ENCODE assay signal across 8 cellular contexts in genomic region chrX:71095555-71095970, GRCh38. TPM values are rescaled to one million over a fixed set of nuclear protein-coding genes. Genes with fewer than 3 reads are reported as not detected.
A peak's percentile ranks its signal among the peaks of the same experiment; 100 is the strongest.
DNase-seq lines count a peak whose midpoint lies in the region; ATAC-seq and TF ChIP-seq lines count a peak whose summit lies in the region.

Gene FOXO4 (plus strand): TSS chrX:71095851. CDS start chrX:71096529, 678 bp downstream.

- DNase-seq in Caki2 (ENCODE audit: low read depth) (peak; percentile 50), HuH-7.5 (ENCODE audit: low spot score) (peak; percentile 81), activated T-cell treated with anti-CD3 and anti-CD28 coated beads for 24 hours (ENCODE audit: low read depth) (peak; percentile 81), epithelial cell of prostate (ENCODE audit: low read depth, low spot score) (peak; percentile 31)
- DNase-seq in stimulated activated CD8-positive, alpha-beta memory T cell treated with anti-CD3 and anti-CD28 coated beads, Interleukin-4, amount 100 ng/mL, for 4 hours (ENCODE audit: low read depth in 2 of 2, low spot score in 1 of 2) = peak; percentile 73 to 79

- no peaks in the 10 kb centered on the region for H4K20me1 ChIP-seq in OCI-LY3 (ENCODE audit: insufficient read depth, low read length)

- H3K4me2 ChIP-seq in OCI-LY3 (ENCODE audit: low read length) = peak within 1 kb of the TSS; percentile 98

- no peaks in the 10 kb centered on the region for H3K27me3 ChIP-seq in OCI-LY3 (ENCODE audit: low read depth, low read length)
- no peaks in the 10 kb centered on the region for H3K27me3 ChIP-seq in mucosa of rectum (ENCODE audit: control insufficient read depth in 2 of 2, insufficient read depth in 2 of 2, low read length in 2 of 2)

- H3K27ac ChIP-seq in OCI-LY3 (ENCODE audit: low read length) = no peak within 1 kb of the TSS
- H3K27ac ChIP-seq in epithelial cell of prostate = no peak within 1 kb of the TSS
- peak within 1 kb of the TSS; percentile 35 to 60 for H3K27ac ChIP-seq in mucosa of rectum (ENCODE audit: low read depth in 2 of 2, low read length in 2 of 2)

- H3K79me2 ChIP-seq in OCI-LY3 (ENCODE audit: low read length) = no peaks in the 10 kb centered on the region

- H3K4me1 ChIP-seq in OCI-LY3 (ENCODE audit: low read length) (peaks cover 8% of the 10 kb centered on the region; the same call in 1 of the 2 replicates), mucosa of rectum (ENCODE audit: control insufficient read depth in 2 of 2, insufficient read depth in 2 of 2, low read length in 2 of 2) (peaks cover 6 to 10% of the 10 kb centered on the region in 2 donors)

- H3K9ac ChIP-seq in OCI-LY3 (ENCODE audit: low read length) (peak within 1 kb of the TSS; percentile 78), mucosa of rectum (ENCODE audit: low read depth in 1 of 2, low read length in 2 of 2) (peak within 1 kb of the TSS; percentile 68 to 79)

- no peaks in the 10 kb centered on the region for H3K36me3 ChIP-seq in OCI-LY3 (replicated peaks; ENCODE audit: low read depth, low read length)
- H3K36me3 ChIP-seq in mucosa of rectum (ENCODE audit: control insufficient read depth in 2 of 2, insufficient read depth in 2 of 2, low read length in 2 of 2) = no peaks in the 10 kb centered on the region

- in situ Hi-C loops in Caki2 (cut with HindIII; ENCODE audit: low pct_unique_long_range_greater_than_20kb, low sequenced_read_pairs) = no loop called here

- peak within 1 kb of the TSS; percentile 98 for H2AFZ ChIP-seq in OCI-LY3 (ENCODE audit: low read depth, low read length)

- peak within 1 kb of the TSS; percentile 91 for H3K4me3 ChIP-seq in OCI-LY3 (ENCODE audit: low read length)
- H3K4me3 ChIP-seq in mucosa of rectum (ENCODE audit: low read length in 2 of 2) = peak within 1 kb of the TSS; percentile 76 to 89

- ATAC-seq in GM21515 (IDR thresholded peaks at IDR 0.05; ENCODE audit: unreplicated experiment) = peak; percentile 94

- no peaks in the 10 kb centered on the region for H3K9me3 ChIP-seq in OCI-LY3 (ENCODE audit: insufficient read depth, low read length)
- H3K9me3 ChIP-seq in mucosa of rectum (ENCODE audit: control insufficient read depth in 2 of 2, low read length in 2 of 2) = no peaks in the 10 kb centered on the region

- TF ChIP-seq CTCF in OCI-LY3 (IDR thresholded peaks at IDR 0.05; ENCODE audit: low read depth, low read length) = no peak

RNA-seq across cellular contexts. Expression of gene FOXO4, which starts in this region (rescaled TPM):
- total RNA-seq in Caki2 (2014; rRNA removed; shearing (Covaris generic); ENCODE audit: low replicate concordance) = 0.41 and 1.3 TPM in 2 replicates

Comparison
In these comparisons a context has a peak if more than half of its experiments do, and no peak if none do; other contexts are left out.
1. DNase-seq: peak in every context shown above with its lines; median percentile 81 in HuH-7.5; 81 in activated T-cell treated with anti-CD3 and anti-CD28 coated beads for 24 hours; 76 in stimulated activated CD8-positive, alpha-beta memory T cell treated with anti-CD3 and anti-CD28 coated beads, Interleukin-4, amount 100 ng/mL, for 4 hours; 50 in Caki2; 31 in epithelial cell of prostate.
2. H3K27ac ChIP-seq: peak in mucosa of rectum (2 of 2); none in OCI-LY3 (single experiment) and epithelial cell of prostate (single experiment).